In the genomic region with DNA sequence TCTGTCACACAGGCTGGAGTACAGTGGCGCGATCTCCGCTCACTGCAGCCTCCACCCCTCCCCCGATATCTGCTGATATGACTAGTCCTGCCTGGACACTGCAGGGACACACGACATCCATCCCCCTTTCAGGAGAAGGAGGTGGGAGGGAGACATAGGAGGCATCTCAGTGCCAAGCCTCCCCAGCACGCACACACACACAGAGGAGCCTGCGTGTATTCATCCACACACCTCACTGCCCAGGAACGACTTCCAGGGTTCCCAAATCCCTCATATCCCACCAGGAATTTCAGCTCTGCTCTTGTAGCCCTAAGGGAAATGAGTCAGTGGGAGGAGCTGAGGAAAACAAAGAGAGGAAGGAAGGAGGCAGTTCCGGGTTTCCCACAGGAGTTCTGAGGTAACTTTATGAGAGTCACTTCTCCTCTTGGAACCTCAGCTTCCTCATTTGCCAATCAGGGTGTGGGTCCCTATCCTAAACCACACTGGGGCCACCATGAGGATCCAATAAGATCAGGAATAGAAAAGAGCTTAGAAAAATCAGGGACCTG, we compare ENCODE assay signal across 8 cellular contexts. TPM values are rescaled to one million over a fixed set of nuclear protein-coding genes. Genes with fewer than 3 reads are reported as not detected.
DNase-seq lines count a peak whose midpoint lies in the region; ATAC-seq and TF ChIP-seq lines count a peak whose summit lies in the region.

No MANE protein-coding gene starts in this region.

- DNase-seq in SIG-M5 treated with dmso at 0.1 percent for 504 hours (lab: John Stamatoyannopoulos, UW; ENCODE audit: unreplicated experiment) (peak; percentile 25), SIG-M5 (lab: John Stamatoyannopoulos, UW) (no peak), mammary epithelial cell (peak; percentile 81), left kidney (ENCODE audit: low read depth, low spot score) (peak; percentile 62), aorta (no peak), NCI-H1436 (lab: John Stamatoyannopoulos, UW) (no peak)

- H2AFZ ChIP-seq in mammary epithelial cell (ENCODE audit: low read depth, low read length), result peak overlapping the region; percentile 65

- H3K79me2 ChIP-seq in mammary epithelial cell (ENCODE audit: insufficient read depth, low read length), result no peaks in the 10 kb centered on the region

- intact Hi-C loops in mammary epithelial cell (cut with micrococcal nuclease) (no loop called here), aorta (cut with DNase I) (no loop called here)

- TF ChIP-seq CTCF in mammary epithelial cell (conservative IDR thresholded peaks at IDR 0.05 in 1 of 2, IDR thresholded peaks at IDR 0.05 in 1 of 2; ENCODE audit: extremely low read depth in 1 of 2, insufficient read depth in 1 of 2, low read depth in 1 of 2, low read length in 2 of 2), result no peak

- dilution Hi-C loops in mammary epithelial cell (cut with HindIII; ENCODE audit: low sequenced_read_pairs), result no loop called here

- 28% methylated on average over 9 of the region's 9 CpGs for WGBS in mammary epithelial cell (ENCODE audit: low coverage, missing lambda C conversion rate)
- 22 to 27% methylated on average over 9 of the region's 9 CpGs for WGBS in aorta, 2 donors

- H3K4me2 ChIP-seq in mammary epithelial cell (ENCODE audit: insufficient read depth, low read depth, low read length), result peak overlapping the region; percentile 65

- H3K27me3 ChIP-seq in mammary epithelial cell (ENCODE audit: insufficient read depth, low read length), result no peaks in the 10 kb centered on the region
- H3K27me3 ChIP-seq in aorta (ENCODE audit: control insufficient read depth in 1 of 2, insufficient read depth in 2 of 2, low read length in 1 of 2), result no peaks in the 10 kb centered on the region

- no peaks in the 10 kb centered on the region for H4K20me1 ChIP-seq in mammary epithelial cell (ENCODE audit: insufficient read depth, low read length)

- H3K27ac ChIP-seq in mammary epithelial cell (ENCODE audit: insufficient read depth, low read depth, low read length), result peak overlapping the region; percentile 50
- no peak overlapping the region for H3K27ac ChIP-seq in aorta (ENCODE audit: low read depth in 1 of 2, low read length in 2 of 2)

- CTCF ChIA-PET in mammary epithelial cell (lab: Charles Lee; ENCODE audit: low non-redundant PET), result no interaction called here

- peaks cover 2% of the 10 kb centered on the region for H3K9me3 Mint-ChIP-seq in stimulated activated memory B cell treated with anti-CD40 and anti-IgM and Interleukin-4, amounts not matched to agents 10 μg/mL and 1 μg/mL and 100 μg/mL, for 72 hours

- no peak overlapping the region for H3K4me3 Mint-ChIP-seq in stimulated activated memory B cell treated with anti-CD40 and anti-IgM and Interleukin-4, amounts not matched to agents 10 μg/mL and 1 μg/mL and 100 μg/mL, for 72 hours

- H3K27ac Mint-ChIP-seq in stimulated activated memory B cell treated with anti-CD40 and anti-IgM and Interleukin-4, amounts not matched to agents 10 μg/mL and 1 μg/mL and 100 μg/mL, for 72 hours, result no peak overlapping the region

- ATAC-seq in aorta (ENCODE audit: low FRiP score) (peak; percentile 59), GM19455 (IDR thresholded peaks at IDR 0.05; ENCODE audit: unreplicated experiment) (no peak)
- no peak for ATAC-seq in stimulated activated memory B cell treated with anti-CD40 and anti-IgM and Interleukin-4, amounts not matched to agents 10 μg/mL and 1 μg/mL and 100 μg/mL, for 72 hours

- H3K36me3 Mint-ChIP-seq in stimulated activated memory B cell treated with anti-CD40 and anti-IgM and Interleukin-4, amounts not matched to agents 10 μg/mL and 1 μg/mL and 100 μg/mL, for 72 hours, result no peaks in the 10 kb centered on the region

- H3K27me3 Mint-ChIP-seq in stimulated activated memory B cell treated with anti-CD40 and anti-IgM and Interleukin-4, amounts not matched to agents 10 μg/mL and 1 μg/mL and 100 μg/mL, for 72 hours, result peaks cover 10% of the 10 kb centered on the region

- in situ Hi-C loops in mammary epithelial cell (cut with MboI; ENCODE audit: low sequenced_read_pairs in 2 of 2), result no loop called here

- no peaks in the 10 kb centered on the region for H3K36me3 ChIP-seq in mammary epithelial cell (ENCODE audit: insufficient read depth, low read length)
- H3K36me3 ChIP-seq in aorta (ENCODE audit: control insufficient read depth in 1 of 2, insufficient read depth in 2 of 2, low read length in 1 of 2), result no peaks in the 10 kb centered on the region

- H3K4me3 ChIP-seq in mammary epithelial cell (replicated peaks in 1 of 3; ENCODE audit: insufficient read depth in 1 of 3, low read depth in 2 of 3, low read length in 3 of 3), result peak overlapping the region in 1 of 3 experiments; percentile 1
- no peak overlapping the region for H3K4me3 ChIP-seq in aorta (ENCODE audit: low read length in 2 of 2)

- H3K4me1 Mint-ChIP-seq in stimulated activated memory B cell treated with anti-CD40 and anti-IgM and Interleukin-4, amounts not matched to agents 10 μg/mL and 1 μg/mL and 100 μg/mL, for 72 hours, result peaks cover 7% of the 10 kb centered on the region

- no TSS peak for BruUV-seq in mammary epithelial cell (replicated peaks; lab: Mats Ljungman, UMichigan)

- no peaks in the 10 kb centered on the region for H3K9me3 ChIP-seq in mammary epithelial cell (replicated peaks; ENCODE audit: insufficient read depth, low read length)
- no peaks in the 10 kb centered on the region for H3K9me3 ChIP-seq in aorta (ENCODE audit: control insufficient read depth, low read length)

- H3K4me1 ChIP-seq in mammary epithelial cell (ENCODE audit: insufficient read depth, low read length) (peaks cover 36% of the 10 kb centered on the region), aorta (ENCODE audit: control insufficient read depth in 1 of 2, insufficient read depth in 2 of 2, low read length in 2 of 2) (no peaks in the 10 kb centered on the region)

- H3K9ac ChIP-seq in mammary epithelial cell (ENCODE audit: insufficient read depth, low read length), result no peak overlapping the region

RNA-seq across cellular contexts. Expression of a gene that starts 37.2 kb away (rescaled TPM):
- total RNA-seq in mammary epithelial cell (10 to 100 TPM; 21.8 to 46.0 TPM), aorta (10 to 100 TPM; 17.6 to 27.3 TPM)
- polyA plus RNA-seq in mammary epithelial cell (30.3 TPM), aorta (1 to 10 TPM; 3.6 to 4.3 TPM)
- 27.9 TPM for polyA minus RNA-seq in mammary epithelial cell

RNA-seq across cellular contexts. Expression of a gene that starts 40.4 kb away (rescaled TPM):
- total RNA-seq in mammary epithelial cell (10 to 100 TPM; 41.3 to 49.6 TPM), aorta (10 to 100 TPM; 27.5 to 31.5 TPM)
- polyA plus RNA-seq in mammary epithelial cell (51.9 TPM), aorta (10 to 100 TPM in 1 of 2 donors, 1 to 10 TPM in 1; 5.2 to 10.0 TPM)
- 57.2 TPM for polyA minus RNA-seq in mammary epithelial cell

Comparison
In these comparisons a context has a peak if more than half of its experiments do, and no peak if none do; other contexts are left out.
1. DNase-seq: peak in SIG-M5 treated with dmso at 0.1 percent for 504 hours (single experiment), mammary epithelial cell (single experiment) and left kidney (single experiment); none in SIG-M5 (single experiment), aorta (0 of 2) and NCI-H1436 (single experiment).